7 cellular contexts compared by ENCODE assay signal in the genomic region with DNA sequence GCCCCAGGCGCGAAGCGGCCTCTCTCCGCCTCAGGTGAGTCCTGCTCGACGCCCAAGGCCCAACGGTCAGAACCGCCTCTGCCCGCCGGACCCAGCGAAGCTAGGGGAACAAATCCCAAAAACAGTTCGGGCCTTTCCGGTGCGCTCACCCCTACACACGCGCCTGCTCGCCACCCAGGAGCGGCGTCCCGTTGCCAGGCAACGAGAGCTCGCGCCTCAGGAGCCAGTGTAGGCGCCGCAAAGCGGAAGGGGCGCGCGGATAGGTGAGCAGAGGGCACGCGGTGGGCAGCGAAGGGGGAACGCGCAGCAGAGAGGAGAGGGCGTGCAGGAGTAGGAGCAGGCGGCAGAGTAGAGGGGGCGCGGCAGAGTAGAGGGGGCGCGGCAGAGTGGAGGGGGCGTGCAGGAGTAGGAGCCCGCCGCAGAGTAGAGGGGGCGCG. TPM values are rescaled to one million over a fixed set of nuclear protein-coding genes. Genes with fewer than 3 reads are reported as not detected.
DNase-seq lines count a peak whose midpoint lies in the region; ATAC-seq and TF ChIP-seq lines count a peak whose summit lies in the region.

TSS of gene DYDC1 (minus strand) at position 193 of the 437 bp plus-strand sequence. CDS start 4,154 bp downstream, outside the sequence.
TSS of gene DYDC2 (plus strand) at position 219 of the 437 bp plus-strand sequence. CDS start 5,663 bp downstream, outside the sequence.

- no peaks in the 10 kb centered on the region for H3K36me3 ChIP-seq in duodenal mucosa (ENCODE audit: control insufficient read depth in 1 of 2, insufficient read depth in 2 of 2, low read length in 2 of 2)
- no peaks in the 10 kb centered on the region for H3K36me3 ChIP-seq in mesodermal cell (ENCODE audit: control insufficient read depth, insufficient read depth, low read length)

- peaks cover 18% of the 10 kb centered on the region for H3K27me3 ChIP-seq in HL-60 (ENCODE audit: insufficient read depth, poor library complexity, severe bottlenecking)
- H3K27me3 ChIP-seq in duodenal mucosa (ENCODE audit: control insufficient read depth in 1 of 2, insufficient read depth in 2 of 2, low read length in 2 of 2), result peaks cover 7 to 15% of the 10 kb centered on the region in 2 donors

- H3K36me3 Mint-ChIP-seq in T-helper 2 cell treated with Interferon-gamma antibody and Interleukin-4, amounts not matched to agents 5 μg/mL and 100 μg/mL, for 36 hours (ENCODE audit: low read depth), result no peaks in the 10 kb centered on the region

- H3K4me1 ChIP-seq in duodenal mucosa (ENCODE audit: control insufficient read depth in 1 of 2, insufficient read depth in 2 of 2, low read length in 2 of 2) (peaks cover 0 to 6% of the 10 kb centered on the region in 2 donors), mesodermal cell (ENCODE audit: control insufficient read depth, insufficient read depth, low read length, poor library complexity, severe bottlenecking) (no peaks in the 10 kb centered on the region)

- DNase-seq in HL-60 (ENCODE audit: low read depth in 1 of 2, low spot score in 1 of 2), result peak; percentile 26 to 48
- peak; percentile 32 for DNase-seq in T-helper 2 cell treated with Interferon-gamma antibody and Interleukin-4, amounts not matched to agents 5 μg/mL and 100 μg/mL, for 36 hours (ENCODE audit: low spot score)
- DNase-seq in stimulated activated naive CD8-positive, alpha-beta T cell treated with anti-CD3 and anti-CD28 coated beads, Interleukin-15, Interleukin-2, amounts not matched to agents 100 U/mL and 50 U/mL, for 24 hours, result peak; percentile 69
- no peak for DNase-seq in A172 (ENCODE audit: low spot score)

- no peak within 1 kb of the TSS for H3K4me3 ChIP-seq in HL-60 (replicated peaks; ENCODE audit: insufficient read depth, low read length)
- H3K4me3 ChIP-seq in duodenal mucosa (ENCODE audit: low read depth in 1 of 2, low read length in 2 of 2), result peak within 1 kb of the TSS; percentile 42 to 50
- peak within 1 kb of the TSS; percentile 49 for H3K4me3 ChIP-seq in mesodermal cell (ENCODE audit: extremely low read depth, insufficient read depth, low read length, poor library complexity, severe bottlenecking)

- peak; percentile 74 for ATAC-seq in GM19025 (IDR thresholded peaks at IDR 0.05; ENCODE audit: low read depth, unreplicated experiment)
- ATAC-seq in stimulated activated naive CD8-positive, alpha-beta T cell treated with anti-CD3 and anti-CD28 coated beads, Interleukin-15, Interleukin-2, amounts not matched to agents 100 U/mL and 50 U/mL, for 24 hours, result peak; percentile 81

- no peak for TF ChIP-seq CTCF in HL-60 (IDR thresholded peaks at IDR 0.05; ENCODE audit: insufficient read depth, low read length)

- 3 to 6% methylated on average over 9 to 23 of the region's 45 CpGs for WGBS in mesodermal cell (ENCODE audit: insufficient coverage in 2 of 2), 2 experiments

- H3K9me3 Mint-ChIP-seq in T-helper 2 cell treated with Interferon-gamma antibody and Interleukin-4, amounts not matched to agents 5 μg/mL and 100 μg/mL, for 36 hours, result no peaks in the 10 kb centered on the region

- H3K27ac ChIP-seq in HL-60 (replicated peaks), result no peak within 1 kb of the TSS
- H3K27ac ChIP-seq in duodenal mucosa (ENCODE audit: low read depth, low read length), result no peak within 1 kb of the TSS
- no peak within 1 kb of the TSS for H3K27ac ChIP-seq in mesodermal cell (ENCODE audit: low read depth, low read length, severe bottlenecking)

- H3K27me3 Mint-ChIP-seq in T-helper 2 cell treated with Interferon-gamma antibody and Interleukin-4, amounts not matched to agents 5 μg/mL and 100 μg/mL, for 36 hours (ENCODE audit: low read depth), result peaks cover 50% of the 10 kb centered on the region

- no peaks in the 10 kb centered on the region for H3K9me3 ChIP-seq in duodenal mucosa (ENCODE audit: control insufficient read depth in 1 of 2, low read length in 2 of 2)
- H3K9me3 ChIP-seq in mesodermal cell (ENCODE audit: control insufficient read depth, low read length), result no peaks in the 10 kb centered on the region

- H3K27ac Mint-ChIP-seq in T-helper 2 cell treated with Interferon-gamma antibody and Interleukin-4, amounts not matched to agents 5 μg/mL and 100 μg/mL, for 36 hours, result no peak within 1 kb of the TSS

- H3K4me1 Mint-ChIP-seq in T-helper 2 cell treated with Interferon-gamma antibody and Interleukin-4, amounts not matched to agents 5 μg/mL and 100 μg/mL, for 36 hours (ENCODE audit: low read depth), result no peaks in the 10 kb centered on the region

- H3K4me3 Mint-ChIP-seq in T-helper 2 cell treated with Interferon-gamma antibody and Interleukin-4, amounts not matched to agents 5 μg/mL and 100 μg/mL, for 36 hours, result peak within 1 kb of the TSS; percentile 55

- H3K9ac ChIP-seq in duodenal mucosa (ENCODE audit: low read depth in 1 of 2, low read length in 2 of 2), result no peak within 1 kb of the TSS

RNA-seq across cellular contexts. Expression of gene DYDC1, which starts in this region (rescaled TPM):
- not detected for polyA plus RNA-seq in mesodermal cell (2013, experiment 1 of 2)
- not detected for polyA plus RNA-seq in mesodermal cell (2013, experiment 2 of 2)
- total RNA-seq in A172 (2014; rRNA removed; shearing (Covaris generic)), result not detected in 2 replicates

RNA-seq across cellular contexts. Expression of gene DYDC2, which starts in this region (rescaled TPM):
- polyA plus RNA-seq in mesodermal cell (2013, experiment 1 of 2), result 1.5 TPM
- polyA plus RNA-seq in mesodermal cell (2013, experiment 2 of 2), result 1.9 TPM
- total RNA-seq in A172 (2014; rRNA removed; shearing (Covaris generic)), result 0.12 and 1.2 TPM in 2 replicates
